Comparison of ENCODE assay signal across 29 cellular contexts in genomic region chr15:74167891-74168331, GRCh38. TPM values are rescaled to one million over a fixed set of nuclear protein-coding genes. Genes with fewer than 3 reads are reported as not detected.
DNase-seq lines count a peak whose midpoint lies in the region; ATAC-seq and TF ChIP-seq lines count a peak whose summit lies in the region.
"Had no signal": no experiment of that assay in that cellular context is flagged by ENCODE, and none has a peak within 500 bp of the region (broad histone marks: within the 10 kb centered on the region; RNA-seq: fewer than 3 reads in every experiment).

No MANE protein-coding gene starts in this region.

- H3K79me2 ChIP-seq in mammary epithelial cell (ENCODE audit: insufficient read depth, low read length), result no peaks in the 10 kb centered on the region
- H3K79me2 ChIP-seq: hepatocyte had no signal

- dilution Hi-C loops in mammary epithelial cell (cut with HindIII; ENCODE audit: low sequenced_read_pairs), result no loop called here

- H3K4me3 Mint-ChIP-seq in brain, result no peak overlapping the region
- H3K4me3 Mint-ChIP-seq: stimulated activated naive CD8-positive, alpha-beta T cell treated with anti-CD3 and anti-CD28 coated beads, Interleukin-15, amount 100 ng/mL, for 72 hours had no signal

- H3K27me3 ChIP-seq in sigmoid colon (no peaks in the 10 kb centered on the region), right lobe of liver (no peaks in the 10 kb centered on the region), mammary epithelial cell (ENCODE audit: insufficient read depth, low read length) (no peaks in the 10 kb centered on the region)
- H3K27me3 ChIP-seq: BLaER1, gastrocnemius medialis, hepatocyte, left lung, thyroid gland had no signal

- TF ChIP-seq EP300 in sigmoid colon (IDR thresholded peaks at IDR 0.05), result no peak

- peak; percentile 6 for DNase-seq in NCI-H510A treated with DMSO at 0.1 percent for 48 hours (lab: John Stamatoyannopoulos, UW)
- DNase-seq in NCI-H510A (lab: John Stamatoyannopoulos, UW), result no peak
- peak; percentile 9 for DNase-seq in GM13977 (ENCODE audit: low spot score)
- DNase-seq in sigmoid colon, result peak; percentile 61
- no peak for DNase-seq in right lobe of liver
- no peak for DNase-seq in NOMO-1 (lab: John Stamatoyannopoulos, UW; ENCODE audit: unreplicated experiment in 2 of 2)
- no peak for DNase-seq in mammary epithelial cell
- DNase-seq: activated effector memory CD4-positive, alpha-beta T cell treated with anti-CD3 and anti-CD28 coated beads, Interleukin-2, amount 50 U/mL, for 16 hours; activated T-cell treated with anti-CD3 and anti-CD28 coated beads, Interleukin-2, amount 50 U/mL, for 1 hour; dermis blood vessel endothelial cell; DND-41; gastrocnemius medialis; KG1; left lung; MM.1S; NCI-H2107; NCI-H774; SK-N-SH; small intestine; stimulated activated CD4-positive, alpha-beta T cell treated with anti-CD3 and anti-CD28 coated beads, Interleukin-1b, Interleukin-23, amount 100 ng/mL, for 48 hours; stimulated activated CD8-positive, alpha-beta memory T cell treated with anti-CD3 and anti-CD28 coated beads, Interleukin-4, amount 100 ng/mL, for 48 hours; stimulated activated naive CD8-positive, alpha-beta T cell treated with anti-CD3 and anti-CD28 coated beads, Interleukin-15, amount 100 ng/mL, for 72 hours; T-helper 2 cell; thyroid gland had no signal

- 73 to 82% methylated on average over 4 of the region's 4 CpGs for WGBS in sigmoid colon, 2 donors
- WGBS in right lobe of liver (ENCODE audit: insufficient coverage, low coverage, low lambda C conversion rate, missing lambda C conversion rate), result 85% methylated on average over 2 of the region's 4 CpGs
- WGBS in mammary epithelial cell (ENCODE audit: low coverage, missing lambda C conversion rate), result 82% methylated on average over 3 of the region's 4 CpGs

- H3K4me1 ChIP-seq in sigmoid colon (peaks cover 0 to 27% (median 25%) of the 10 kb centered on the region in 4 donors), right lobe of liver (no peaks in the 10 kb centered on the region), mammary epithelial cell (ENCODE audit: insufficient read depth, low read length) (no peaks in the 10 kb centered on the region)
- H3K4me1 ChIP-seq: BLaER1, gastrocnemius medialis, left lung had no signal

- no TSS peak for BruUV-seq in mammary epithelial cell (replicated peaks; lab: Mats Ljungman, UMichigan)

- H3K27ac ChIP-seq in sigmoid colon (no peak overlapping the region), right lobe of liver (no peak overlapping the region), mammary epithelial cell (ENCODE audit: insufficient read depth, low read depth, low read length) (no peak overlapping the region)
- H3K27ac ChIP-seq: BLaER1, gastrocnemius medialis, hepatocyte, left lung, thyroid gland had no signal

- peaks cover 5% of the 10 kb centered on the region for H3K27me3 Mint-ChIP-seq in brain

- peaks cover 61% of the 10 kb centered on the region for H3K4me1 Mint-ChIP-seq in brain
- H3K4me1 Mint-ChIP-seq: stimulated activated naive CD8-positive, alpha-beta T cell treated with anti-CD3 and anti-CD28 coated beads, Interleukin-15, amount 100 ng/mL, for 72 hours had no signal

- CTCF ChIA-PET in mammary epithelial cell (lab: Charles Lee; ENCODE audit: low non-redundant PET), result no interaction called here

- H3K36me3 ChIP-seq in sigmoid colon, result no peaks in the 10 kb centered on the region
- no peaks in the 10 kb centered on the region for H3K36me3 ChIP-seq in right lobe of liver
- no peaks in the 10 kb centered on the region for H3K36me3 ChIP-seq in mammary epithelial cell (ENCODE audit: insufficient read depth, low read length)
- H3K36me3 ChIP-seq: BLaER1, gastrocnemius medialis, left lung, thyroid gland had no signal

- TF ChIP-seq CTCF in GM13977 (IDR thresholded peaks at IDR 0.05; ENCODE audit: extremely low read depth, insufficient read depth, missing control alignments) (no peak), brain (conservative IDR thresholded peaks at IDR 0.05) (no peak), sigmoid colon (IDR thresholded peaks at IDR 0.05) (no peak), right lobe of liver (IDR thresholded peaks at IDR 0.05) (no peak), mammary epithelial cell (conservative IDR thresholded peaks at IDR 0.05 in 1 of 2, IDR thresholded peaks at IDR 0.05 in 1 of 2; ENCODE audit: extremely low read depth in 1 of 2, insufficient read depth in 1 of 2, low read depth in 1 of 2, low read length in 2 of 2) (no peak)

- H3K9me3 Mint-ChIP-seq in brain, result peaks cover 0 to 5% (median 3%) of the 10 kb centered on the region in 5 experiments
- H3K9me3 Mint-ChIP-seq: stimulated activated naive CD8-positive, alpha-beta T cell treated with anti-CD3 and anti-CD28 coated beads, Interleukin-15, amount 100 ng/mL, for 72 hours had no signal

- H4K20me1 ChIP-seq in mammary epithelial cell (ENCODE audit: insufficient read depth, low read length), result no peaks in the 10 kb centered on the region
- H4K20me1 ChIP-seq: BLaER1 had no signal

- no peak overlapping the region for H2AFZ ChIP-seq in mammary epithelial cell (ENCODE audit: low read depth, low read length)
- H2AFZ ChIP-seq: hepatocyte had no signal

- TF ChIP-seq POLR2A in sigmoid colon (IDR thresholded peaks at IDR 0.05) (no peak), right lobe of liver (IDR thresholded peaks at IDR 0.05) (no peak)

- H3K4me3 ChIP-seq in sigmoid colon (no peak overlapping the region), right lobe of liver (no peak overlapping the region), mammary epithelial cell (replicated peaks in 1 of 3; ENCODE audit: insufficient read depth in 1 of 3, low read depth in 2 of 3, low read length in 3 of 3) (no peak overlapping the region)
- H3K4me3 ChIP-seq: BLaER1, gastrocnemius medialis, hepatocyte, left lung, thyroid gland had no signal

- no peak overlapping the region for H3K9ac ChIP-seq in mammary epithelial cell (ENCODE audit: insufficient read depth, low read length)
- H3K9ac ChIP-seq: BLaER1, SK-N-SH had no signal

- no peaks in the 10 kb centered on the region for H3K36me3 Mint-ChIP-seq in brain

- H3K27ac Mint-ChIP-seq in brain, result peak overlapping the region in 4 of 5 experiments; percentile 20 to 76 (median 43)
- H3K27ac Mint-ChIP-seq: stimulated activated naive CD8-positive, alpha-beta T cell treated with anti-CD3 and anti-CD28 coated beads, Interleukin-15, amount 100 ng/mL, for 72 hours had no signal

- in situ Hi-C loops in GM13977 (cut with MboI; ENCODE audit: low pct_unique_long_range_greater_than_20kb, low sequenced_read_pairs, unreplicated experiment), result no loop called here
- in situ Hi-C loops in mammary epithelial cell (cut with MboI; ENCODE audit: low sequenced_read_pairs in 2 of 2), result no loop called here

- H3K9me3 ChIP-seq in sigmoid colon (no peaks in the 10 kb centered on the region), right lobe of liver (no peaks in the 10 kb centered on the region), mammary epithelial cell (replicated peaks; ENCODE audit: insufficient read depth, low read length) (no peaks in the 10 kb centered on the region)
- H3K9me3 ChIP-seq: BLaER1, gastrocnemius medialis, left lung, SK-N-SH, thyroid gland had no signal

- no peak overlapping the region for H3K4me2 ChIP-seq in mammary epithelial cell (ENCODE audit: insufficient read depth, low read depth, low read length)
- H3K4me2 ChIP-seq: BLaER1, hepatocyte, SK-N-SH had no signal

- intact Hi-C loops in sigmoid colon (cut with DNase I), result no loop called here
- intact Hi-C loops in right lobe of liver (cut with DNase I), result no loop called here
- intact Hi-C loops in mammary epithelial cell (cut with micrococcal nuclease), result no loop called here

- ATAC-seq in right lobe of liver, result no peak
- ATAC-seq: gastrocnemius medialis; left lung; stimulated activated naive CD8-positive, alpha-beta T cell treated with anti-CD3 and anti-CD28 coated beads, Interleukin-15, amount 100 ng/mL, for 72 hours had no signal

RNA-seq across cellular contexts. Expression of gene ISLR, which starts 5.6 kb away (rescaled TPM):
- polyA plus RNA-seq in brain (ENCODE audit: insufficient read depth, low read depth, low replicate concordance) (13.7 TPM), sigmoid colon (10 to 100 TPM in 1 of 3 donors, 1 to 10 TPM in 1, under 1 TPM in 1; 0.69 to 16.3 (median 7.8) TPM), mammary epithelial cell (0.08 TPM)
- total RNA-seq in sigmoid colon (100 to 1,000 TPM in 2 of 4 donors, 10 to 100 TPM in 2; 71.4 to 186 (median 121) TPM), right lobe of liver (1 to 10 TPM; 1.5 to 9.9 (median 2.6) TPM), mammary epithelial cell (under 1 TPM in 1 of 2 donors, not detected in 1; 0.50 TPM)
- not detected for polyA minus RNA-seq in mammary epithelial cell
- total RNA-seq: pulmonary artery endothelial cell had no signal

RNA-seq across cellular contexts. Expression of gene STRA6, which starts 34.7 kb away (rescaled TPM):
- polyA plus RNA-seq in brain (ENCODE audit: insufficient read depth, low read depth, low replicate concordance) (1.1 TPM), sigmoid colon (under 1 TPM in 1 of 3 donors, not detected in 2; 0.50 TPM), mammary epithelial cell (0.15 TPM)
- total RNA-seq in sigmoid colon (under 1 TPM in 1 of 4 donors, not detected in 3; 0.71 TPM), right lobe of liver (under 1 TPM in 1 of 6 experiments, not detected in 5; 0.12 TPM), mammary epithelial cell (under 1 TPM in 1 of 2 donors, not detected in 1; 0.17 TPM)
- polyA minus RNA-seq in mammary epithelial cell, result not detected
- total RNA-seq: gastrocnemius medialis, mesenteric fat pad, pulmonary artery endothelial cell, thyroid gland had no signal

RNA-seq across cellular contexts. Expression of gene ISLR2, which starts 37.5 kb away (rescaled TPM):
- polyA plus RNA-seq in brain (ENCODE audit: insufficient read depth, low read depth, low replicate concordance), result 30.2 TPM
- total RNA-seq in sigmoid colon, result 1 to 10 TPM in 2 of 4 donors, under 1 TPM in 2; 0.16 to 2.2 (median 1.1) TPM
- 1 to 10 TPM in 1 of 3 donors, not detected in 2; 1.1 TPM for polyA plus RNA-seq in sigmoid colon
- total RNA-seq in right lobe of liver, result under 1 TPM in 1 of 6 experiments, not detected in 5; 0.04 TPM
- total RNA-seq in mammary epithelial cell, result under 1 TPM in 1 of 2 donors, not detected in 1; under 0.01 TPM
- polyA plus RNA-seq in mammary epithelial cell, result not detected
- polyA minus RNA-seq in mammary epithelial cell, result not detected
- total RNA-seq: dermis blood vessel endothelial cell, hepatocyte, pulmonary artery endothelial cell had no signal

Comparison
In these comparisons a context has a peak if more than half of its experiments do, and no peak if none do; other contexts are left out.
1. DNase-seq: peak in NCI-H510A treated with DMSO at 0.1 percent for 48 hours (single experiment), GM13977 (single experiment) and sigmoid colon (single experiment); none in NCI-H510A (single experiment), right lobe of liver (0 of 3), NOMO-1 (0 of 2) and mammary epithelial cell (single experiment).
2. RNA of gene ISLR, which starts 5.6 kb away (total RNA-seq): 71.4 to 186 TPM in sigmoid colon; 1.5 to 9.9 TPM in right lobe of liver and 0.50 TPM in mammary epithelial cell; every median in the first group is over 4 times any median in the second.